In the genomic region with DNA sequence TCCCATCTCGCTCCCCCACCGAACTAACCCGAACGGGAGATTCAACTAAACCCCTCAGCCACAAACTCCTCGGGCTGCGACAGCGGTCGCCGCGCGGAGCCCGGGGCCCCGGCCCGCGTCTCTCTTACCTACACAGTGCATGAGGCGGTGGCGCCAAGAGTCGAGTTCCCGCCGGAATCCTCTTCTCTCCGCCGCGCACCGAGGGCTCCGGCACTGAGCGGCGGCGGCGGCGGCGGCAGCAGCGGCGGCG, we compare ENCODE assay signal across 1 cellular context.
TF ChIP-seq lines count a peak whose summit lies in the region.

No MANE protein-coding gene starts in this region.

TF ChIP-seq in HepG2, 621 proteins besides CTCF, POLR2A, EP300 and RAD21 (continued from another document and continues in another):
- TF ChIP-seq ZBTB2 (CRISPR knock-in tag; IDR thresholded peaks at IDR 0.05; ENCODE audit: low read depth) (0 out of 2 replicates have a peak, but pooled peaks have one; percentile 43), ZNF883 (CRISPR knock-in tag; IDR thresholded peaks at IDR 0.05; ENCODE audit: not compliant biosample characterization) (no peak), SP4 (CRISPR knock-in tag; IDR thresholded peaks at IDR 0.05) (0 out of 2 replicates have a peak, but pooled peaks have one; percentile 6), FOXJ3 (CRISPR knock-in tag; IDR thresholded peaks at IDR 0.05; ENCODE audit: borderline replicate concordance) (no peak), DNMT1 (CRISPR knock-in tag; IDR thresholded peaks at IDR 0.05) (no peak), ZFP37 (CRISPR knock-in tag; IDR thresholded peaks at IDR 0.05; ENCODE audit: borderline replicate concordance) (no peak), ZBTB43 (CRISPR knock-in tag; conservative IDR thresholded peaks at IDR 0.05) (peak; percentile 47; the same call in 1 of the 2 replicates), ZNF709 (CRISPR knock-in tag; IDR thresholded peaks at IDR 0.05) (0 out of 2 replicates have a peak, but pooled peaks have one; percentile 66), TAF1 (CRISPR knock-in tag; IDR thresholded peaks at IDR 0.05) (peak; percentile 71; the same call in 1 of the 2 replicates), ZBTB34 (CRISPR knock-in tag; IDR thresholded peaks at IDR 0.05) (no peak), PRDM10 (CRISPR knock-in tag; IDR thresholded peaks at IDR 0.05; ENCODE audit: low read depth) (no peak), NFE2L1 (CRISPR knock-in tag; IDR thresholded peaks at IDR 0.05; ENCODE audit: borderline replicate concordance) (no peak), HES4 (CRISPR knock-in tag; IDR thresholded peaks at IDR 0.05; ENCODE audit: borderline replicate concordance) (peak; percentile 31; the same call in 1 of the 2 replicates), RBFOX2 (IDR thresholded peaks at IDR 0.05; ENCODE audit: low read depth, low read length) (peak; percentile 89), SSRP1 (CRISPR knock-in tag; IDR thresholded peaks at IDR 0.05) (no peak), SP5 (CRISPR knock-in tag; IDR thresholded peaks at IDR 0.05; ENCODE audit: borderline replicate concordance, low read depth) (no peak), NFYB (CRISPR knock-in tag; IDR thresholded peaks at IDR 0.05) (no peak), NBN (conservative IDR thresholded peaks at IDR 0.05) (no peak), TCF7 (IDR thresholded peaks at IDR 0.05; ENCODE audit: low read depth) (no peak), NCOA5 (CRISPR knock-in tag; IDR thresholded peaks at IDR 0.05) (no peak), HNRNPK (IDR thresholded peaks at IDR 0.05; ENCODE audit: low read depth, low read length, poor library complexity, severe bottlenecking) (peak; percentile 21), MXD4 (CRISPR knock-in tag; IDR thresholded peaks at IDR 0.05) (0 out of 2 replicates have a peak, but pooled peaks have one; percentile 53), POGK (CRISPR knock-in tag; conservative IDR thresholded peaks at IDR 0.05) (0 out of 2 replicates have a peak, but pooled peaks have one; percentile 3), ASH2L (IDR thresholded peaks at IDR 0.05; ENCODE audit: insufficient read length, low read depth, low read length) (peak; percentile 83), AKAP8 (CRISPR knock-in tag; IDR thresholded peaks at IDR 0.05) (peak; percentile 64; the same call in 1 of the 2 replicates), ARID3A (IDR thresholded peaks at IDR 0.05; ENCODE audit: low read depth, low read length) (no peak), HOXA5 (CRISPR knock-in tag; IDR thresholded peaks at IDR 0.05) (0 out of 2 replicates have a peak, but pooled peaks have one; percentile 52), CBX1 (IDR thresholded peaks at IDR 0.05; ENCODE audit: low read depth) (no peak), POLR2AphosphoS2 (IDR thresholded peaks at IDR 0.05; ENCODE audit: low read depth, low read length) (no peak), HBP1 (CRISPR knock-in tag; IDR thresholded peaks at IDR 0.05; ENCODE audit: low read depth) (no peak), ZSCAN31 (CRISPR knock-in tag; IDR thresholded peaks at IDR 0.05; ENCODE audit: low read depth) (no peak), ZSCAN30 (CRISPR knock-in tag; IDR thresholded peaks at IDR 0.05) (0 out of 2 replicates have a peak, but pooled peaks have one; percentile 8), MIER2 (CRISPR knock-in tag; IDR thresholded peaks at IDR 0.05) (no peak), ZNF660 (CRISPR knock-in tag; IDR thresholded peaks at IDR 0.05; ENCODE audit: borderline replicate concordance, low read depth) (no peak), PRDM4 (CRISPR knock-in tag; IDR thresholded peaks at IDR 0.05; ENCODE audit: borderline replicate concordance) (no peak), MTERF4 (CRISPR knock-in tag; IDR thresholded peaks at IDR 0.05) (peak; percentile 79; the same call in 1 of the 2 replicates)
- TF ChIP-seq, protein P1, sequence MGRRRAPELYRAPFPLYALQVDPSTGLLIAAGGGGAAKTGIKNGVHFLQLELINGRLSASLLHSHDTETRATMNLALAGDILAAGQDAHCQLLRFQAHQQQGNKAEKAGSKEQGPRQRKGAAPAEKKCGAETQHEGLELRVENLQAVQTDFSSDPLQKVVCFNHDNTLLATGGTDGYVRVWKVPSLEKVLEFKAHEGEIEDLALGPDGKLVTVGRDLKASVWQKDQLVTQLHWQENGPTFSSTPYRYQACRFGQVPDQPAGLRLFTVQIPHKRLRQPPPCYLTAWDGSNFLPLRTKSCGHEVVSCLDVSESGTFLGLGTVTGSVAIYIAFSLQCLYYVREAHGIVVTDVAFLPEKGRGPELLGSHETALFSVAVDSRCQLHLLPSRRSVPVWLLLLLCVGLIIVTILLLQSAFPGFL (CRISPR knock-in tag; IDR thresholded peaks at IDR 0.05), result no peak
- TF ChIP-seq, protein P2, sequence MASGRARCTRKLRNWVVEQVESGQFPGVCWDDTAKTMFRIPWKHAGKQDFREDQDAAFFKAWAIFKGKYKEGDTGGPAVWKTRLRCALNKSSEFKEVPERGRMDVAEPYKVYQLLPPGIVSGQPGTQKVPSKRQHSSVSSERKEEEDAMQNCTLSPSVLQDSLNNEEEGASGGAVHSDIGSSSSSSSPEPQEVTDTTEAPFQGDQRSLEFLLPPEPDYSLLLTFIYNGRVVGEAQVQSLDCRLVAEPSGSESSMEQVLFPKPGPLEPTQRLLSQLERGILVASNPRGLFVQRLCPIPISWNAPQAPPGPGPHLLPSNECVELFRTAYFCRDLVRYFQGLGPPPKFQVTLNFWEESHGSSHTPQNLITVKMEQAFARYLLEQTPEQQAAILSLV (CRISPR knock-in tag; IDR thresholded peaks at IDR 0.05; ENCODE audit: borderline replicate concordance), result peak; percentile 27; the same call in 1 of the 2 replicates
